ENCODE assay signal across 8 cellular contexts in the genomic region with DNA sequence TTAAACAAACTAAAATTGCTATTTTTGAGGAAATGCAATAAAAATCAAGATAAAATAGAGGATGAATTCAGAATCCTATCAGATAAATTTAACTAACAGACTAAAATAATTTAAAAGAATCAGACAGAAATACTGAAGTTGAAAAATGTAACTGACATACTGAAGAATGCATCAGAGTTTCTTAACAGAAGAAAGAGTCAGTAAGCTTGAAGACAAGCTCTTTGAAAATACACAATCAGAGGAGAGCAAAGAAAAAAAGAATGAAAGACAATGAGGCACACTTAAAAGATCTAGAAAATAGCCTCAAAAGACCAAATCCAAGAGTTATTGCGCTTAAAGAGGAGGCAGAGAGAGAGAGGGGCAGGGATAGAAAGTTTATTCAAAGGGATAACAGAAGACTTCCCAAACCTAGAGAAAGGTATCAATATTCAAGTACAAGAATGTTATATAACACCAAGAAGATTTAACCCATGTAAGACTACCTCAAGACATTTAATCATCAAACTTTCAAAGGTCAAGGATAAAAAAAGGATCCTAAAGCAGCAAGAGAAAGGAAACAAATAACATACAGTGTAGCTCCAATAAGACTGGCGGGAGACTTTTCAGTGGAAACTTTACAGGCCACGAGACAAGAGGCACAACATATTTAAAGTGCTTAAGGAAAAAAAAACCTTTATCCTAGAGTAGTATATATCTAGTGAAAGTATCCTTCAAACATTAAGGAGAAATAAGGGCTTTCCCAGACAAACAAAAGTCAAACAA.
"Had no signal": no experiment of that assay in that cellular context is flagged by ENCODE, and none has a peak within 500 bp of the region (broad histone marks: within the 10 kb centered on the region; RNA-seq: fewer than 3 reads in every experiment).

No MANE protein-coding gene starts in this region.

- FAIRE-seq: G401.6, GM12878, GM12891, GM12892, GM18507, GM19239 had no signal

- DNase-seq: GDM1, GF-D8 had no signal

- H3K4me3 ChIP-seq: GM12878 had no signal

- ATAC-seq: GM12878 had no signal
